In the genomic region with DNA sequence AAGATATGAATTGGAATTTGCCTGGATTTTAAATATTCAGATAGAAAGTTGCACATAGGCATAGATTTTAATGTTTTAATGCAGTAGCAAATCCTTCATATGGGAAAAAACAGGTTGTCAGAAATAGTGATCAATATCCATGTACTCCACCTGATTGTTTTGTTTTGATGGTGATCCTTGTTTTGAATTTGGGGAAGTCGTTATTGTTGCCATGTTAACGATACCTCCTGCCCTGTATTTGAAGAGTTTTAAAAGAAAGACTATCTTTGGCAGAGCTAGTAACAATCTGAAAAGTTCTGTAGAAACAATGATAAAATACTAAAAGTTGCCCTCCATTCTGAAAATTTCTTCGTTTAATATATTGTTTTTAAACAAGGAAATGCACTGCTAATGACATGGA, we compare ENCODE assay signal across 1 cellular context.
TF ChIP-seq lines count a peak whose summit lies in the region.

No MANE protein-coding gene starts in this region.

TF ChIP-seq in H1, 55 proteins besides CTCF, POLR2A, EP300 and RAD21 (continued from another document):
- no peak for TF ChIP-seq YY1 (IDR thresholded peaks at IDR 0.05; ENCODE audit: low read depth, low read length)
- no peak for TF ChIP-seq ZNF274 (IDR thresholded peaks at IDR 0.05; ENCODE audit: borderline replicate concordance, extremely low read depth, low read length)
- TF ChIP-seq RBBP5 (IDR thresholded peaks at IDR 0.05; ENCODE audit: borderline replicate concordance, low read depth, low read length): no peak
- no peak for TF ChIP-seq CREB1 (IDR thresholded peaks at IDR 0.05)
- TF ChIP-seq BCL11A (IDR thresholded peaks at IDR 0.05; ENCODE audit: low read depth in 2 of 2, low read length in 2 of 2): no peak
- TF ChIP-seq SUZ12 (IDR thresholded peaks at IDR 0.05; ENCODE audit: low read length): no peak
- TF ChIP-seq SIX5 (IDR thresholded peaks at IDR 0.05; ENCODE audit: low read depth, low read length): no peak
- TF ChIP-seq SRF (IDR thresholded peaks at IDR 0.05; ENCODE audit: low read depth, low read length): no peak
- TF ChIP-seq TAF7 (optimal IDR thresholded peaks at IDR 0.05; ENCODE audit: borderline replicate concordance, low read depth, low read length): no peak
- TF ChIP-seq, protein P1, sequence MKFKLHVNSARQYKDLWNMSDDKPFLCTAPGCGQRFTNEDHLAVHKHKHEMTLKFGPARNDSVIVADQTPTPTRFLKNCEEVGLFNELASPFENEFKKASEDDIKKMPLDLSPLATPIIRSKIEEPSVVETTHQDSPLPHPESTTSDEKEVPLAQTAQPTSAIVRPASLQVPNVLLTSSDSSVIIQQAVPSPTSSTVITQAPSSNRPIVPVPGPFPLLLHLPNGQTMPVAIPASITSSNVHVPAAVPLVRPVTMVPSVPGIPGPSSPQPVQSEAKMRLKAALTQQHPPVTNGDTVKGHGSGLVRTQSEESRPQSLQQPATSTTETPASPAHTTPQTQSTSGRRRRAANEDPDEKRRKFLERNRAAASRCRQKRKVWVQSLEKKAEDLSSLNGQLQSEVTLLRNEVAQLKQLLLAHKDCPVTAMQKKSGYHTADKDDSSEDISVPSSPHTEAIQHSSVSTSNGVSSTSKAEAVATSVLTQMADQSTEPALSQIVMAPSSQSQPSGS (IDR thresholded peaks at IDR 0.05; ENCODE audit: low read length): no peak
- no peak for TF ChIP-seq KDM1A (IDR thresholded peaks at IDR 0.05; ENCODE audit: borderline replicate concordance, low read length)
- TF ChIP-seq HDAC6 (IDR thresholded peaks at IDR 0.05; ENCODE audit: low read depth, low read length): no peak
- TF ChIP-seq, protein P2, sequence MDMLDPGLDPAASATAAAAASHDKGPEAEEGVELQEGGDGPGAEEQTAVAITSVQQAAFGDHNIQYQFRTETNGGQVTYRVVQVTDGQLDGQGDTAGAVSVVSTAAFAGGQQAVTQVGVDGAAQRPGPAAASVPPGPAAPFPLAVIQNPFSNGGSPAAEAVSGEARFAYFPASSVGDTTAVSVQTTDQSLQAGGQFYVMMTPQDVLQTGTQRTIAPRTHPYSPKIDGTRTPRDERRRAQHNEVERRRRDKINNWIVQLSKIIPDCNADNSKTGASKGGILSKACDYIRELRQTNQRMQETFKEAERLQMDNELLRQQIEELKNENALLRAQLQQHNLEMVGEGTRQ (IDR thresholded peaks at IDR 0.05; ENCODE audit: low read length): no peak
- no peak for TF ChIP-seq KDM5A (IDR thresholded peaks at IDR 0.05; ENCODE audit: low read length)
